ENCODE assay signal across 7 cellular contexts in genomic region chr21:39385299-39386145, GRCh38. TPM values are rescaled to one million over a fixed set of nuclear protein-coding genes. Genes with fewer than 3 reads are reported as not detected.
DNase-seq lines count a peak whose midpoint lies in the region; ATAC-seq and TF ChIP-seq lines count a peak whose summit lies in the region.

No MANE protein-coding gene starts in this region.

- peaks cover 0 to 1% (median 0%) of the 10 kb centered on the region in 3 donors for H3K36me3 ChIP-seq in Peyer's patch
- no peaks in the 10 kb centered on the region for H3K36me3 ChIP-seq in upper lobe of right lung

- H3K4me1 ChIP-seq in Peyer's patch (peaks cover 0 to 34% (median 5%) of the 10 kb centered on the region in 4 donors), upper lobe of right lung (peaks cover 26% of the 10 kb centered on the region)

- intact Hi-C loops in posterior vena cava (cut with DNase I) (loop anchor here in 1 of 2 donors (10.0 kb wide), 1 partner anchor 71 kb away; the partner anchor contains the start of gene BRWD1), upper lobe of right lung (cut with DNase I) (loop anchor here (10.0 kb wide), 1 partner anchor 71 kb away; the partner anchor contains the start of gene BRWD1)

- ATAC-seq in GM21825 (IDR thresholded peaks at IDR 0.05; ENCODE audit: unreplicated experiment), result peak; percentile 29
- ATAC-seq in upper lobe of right lung, result peak; percentile 83
- ATAC-seq in HG02970 (IDR thresholded peaks at IDR 0.05; ENCODE audit: low FRiP score, unreplicated experiment), result no peak

- H3K27ac ChIP-seq in Peyer's patch (peak overlapping the region; percentile 42 to 78 (median 62)), upper lobe of right lung (peak overlapping the region; percentile 28)

- peak overlapping the region; percentile 16 to 43 (median 32) for H3K4me3 ChIP-seq in Peyer's patch
- H3K4me3 ChIP-seq in upper lobe of right lung, result peak overlapping the region; percentile 46

- peak; percentile 43 to 94 (median 90) for DNase-seq in Peyer's patch
- peak; percentile 62 for DNase-seq in activated naive CD4-positive, alpha-beta T cell treated with Interleukin-2 at 50 U/mL for 16 hours
- peak; percentile 88 for DNase-seq in germinal center (ENCODE audit: low spot score)
- DNase-seq in posterior vena cava (ENCODE audit: low spot score), result peak; percentile 94
- peak; percentile 92 for DNase-seq in upper lobe of right lung

- TF ChIP-seq CTCF in Peyer's patch (IDR thresholded peaks at IDR 0.05) (peak in 1 of 6 experiments; percentile 6), upper lobe of right lung (IDR thresholded peaks at IDR 0.05) (no peak)

- peak; percentile 21 to 40 for TF ChIP-seq POLR2A in Peyer's patch (IDR thresholded peaks at IDR 0.05)

- no peaks in the 10 kb centered on the region for H3K9me3 ChIP-seq in Peyer's patch
- H3K9me3 ChIP-seq in upper lobe of right lung, result no peaks in the 10 kb centered on the region

- H3K27me3 ChIP-seq in Peyer's patch, result no peaks in the 10 kb centered on the region
- H3K27me3 ChIP-seq in upper lobe of right lung, result no peaks in the 10 kb centered on the region

RNA-seq across cellular contexts. Expression of gene HMGN1, which starts 36.6 kb away (rescaled TPM):
- total RNA-seq in Peyer's patch, result 10 to 100 TPM; 74.2 to 97.7 (median 90.2) TPM
- total RNA-seq in posterior vena cava, result 100 to 1,000 TPM in 1 of 2 donors, 10 to 100 TPM in 1; 65.9 to 101 TPM
- total RNA-seq in upper lobe of right lung, result 170 TPM
